14 cellular contexts compared by ENCODE assay signal in genomic region chr11:99325807-99326206, GRCh38.
DNase-seq lines count a peak whose midpoint lies in the region; ATAC-seq and TF ChIP-seq lines count a peak whose summit lies in the region.
"Had no signal": no experiment of that assay in that cellular context is flagged by ENCODE, and none has a peak within 500 bp of the region (broad histone marks: within the 10 kb centered on the region; RNA-seq: fewer than 3 reads in every experiment).

No MANE protein-coding gene starts in this region.

- H3K27me3 ChIP-seq in WERI-Rb-1 (ENCODE audit: insufficient read depth, low read depth, severe bottlenecking) = no peaks in the 10 kb centered on the region

- no peaks in the 10 kb centered on the region for H3K36me3 ChIP-seq in WERI-Rb-1

- no peaks in the 10 kb centered on the region for H3K9me3 ChIP-seq in WERI-Rb-1 (ENCODE audit: severe bottlenecking)

- DNase-seq in SIG-M5 treated with dmso at 0.1 percent for 504 hours (lab: John Stamatoyannopoulos, UW; ENCODE audit: unreplicated experiment) (peak; percentile 81), SIG-M5 (lab: John Stamatoyannopoulos, UW) (no peak), SK-MEL-5 (ENCODE audit: low read depth, low spot score) (peak; percentile 16), fibroblast of pulmonary artery (ENCODE audit: low read depth) (peak; percentile 96), stromal cell of bone marrow (ENCODE audit: low read depth) (peak; percentile 46), GM19240 (ENCODE audit: insufficient read length, low spot score) (no peak), WERI-Rb-1 (no peak)
- DNase-seq: activated CD4-positive, alpha-beta T cell treated with anti-CD3 and anti-CD28 coated beads for 1 hour; activated gamma-delta T cell treated with Interleukin-2 at 50 U/mL for 16 hours; GF-D8; NCI-H1105 treated with DMSO at 0.1 percent for 48 hours had no signal

- TF ChIP-seq CTCF in fibroblast of pulmonary artery (IDR thresholded peaks at IDR 0.05; ENCODE audit: low read length, missing control alignments) (no peak), WERI-Rb-1 (IDR thresholded peaks at IDR 0.05; ENCODE audit: low read depth, low read length) (no peak)

- H3K27ac ChIP-seq in WERI-Rb-1 = no peak overlapping the region
- H3K27ac ChIP-seq: 22Rv1 had no signal

- in situ Hi-C loops in SK-MEL-5 (cut with HindIII; ENCODE audit: low pct_unique_long_range_greater_than_20kb, low sequenced_read_pairs) = no loop called here

- no peak for ATAC-seq in GM19324 (IDR thresholded peaks at IDR 0.05; ENCODE audit: low FRiP score, unreplicated experiment)
- ATAC-seq: HCT116 had no signal

- H3K4me3 ChIP-seq in fibroblast of pulmonary artery (replicated peaks; ENCODE audit: low read depth, low read length) = peak overlapping the region; percentile 4
- H3K4me3 ChIP-seq in WERI-Rb-1 (ENCODE audit: low read depth, low read length) = no peak overlapping the region

Comparison
In these comparisons a context has a peak if more than half of its experiments do, and no peak if none do; other contexts are left out.
1. DNase-seq: peak in SIG-M5 treated with dmso at 0.1 percent for 504 hours (single experiment), SK-MEL-5 (single experiment), fibroblast of pulmonary artery (single experiment) and stromal cell of bone marrow (single experiment); none in SIG-M5 (single experiment), GM19240 (single experiment) and WERI-Rb-1 (single experiment).